ENCODE assay signal across 8 cellular contexts in genomic region chr16:21599158-21599993, GRCh38. TPM values are rescaled to one million over a fixed set of nuclear protein-coding genes. Genes with fewer than 3 reads are reported as not detected.
DNase-seq lines count a peak whose midpoint lies in the region; TF ChIP-seq lines count a peak whose summit lies in the region.

Gene METTL9 (plus strand): TSS chr16:21599577. CDS start chr16:21599734, 157 bp downstream.

- H2BK12ac ChIP-seq in H9 (ENCODE audit: insufficient read length, low read depth, low read length) = no peak within 1 kb of the TSS

- H3K4me1 Mint-ChIP-seq in H9 (peaks cover 14 to 23% of the 10 kb centered on the region in 2 experiments), neural crest cell (peaks cover 46% of the 10 kb centered on the region)

- H3K4me3 Mint-ChIP-seq in H9 = peak within 1 kb of the TSS; percentile 90 to 94
- peak within 1 kb of the TSS; percentile 92 for H3K4me3 Mint-ChIP-seq in neural crest cell

- peak within 1 kb of the TSS; percentile 48 for H4K5ac ChIP-seq in H9 (ENCODE audit: insufficient read length, low read depth, low read length)

- no peak within 1 kb of the TSS for H3K27ac ChIP-seq in H9 (ENCODE audit: insufficient read length, low read depth, low read length)
- peak within 1 kb of the TSS; percentile 90 for H3K27ac ChIP-seq in stomach smooth muscle (ENCODE audit: low read length)

- H3K36me3 Mint-ChIP-seq in H9 (ENCODE audit: insufficient read depth in 1 of 3, low read depth in 3 of 3) = no peaks in the 10 kb centered on the region
- H3K36me3 Mint-ChIP-seq in neural crest cell (ENCODE audit: low read depth) = no peaks in the 10 kb centered on the region

- H3K4me3 ChIP-seq in MG63 = peak within 1 kb of the TSS; percentile 92
- peak within 1 kb of the TSS; percentile 73 for H3K4me3 ChIP-seq in fibroblast of villous mesenchyme (ENCODE audit: low read depth, low read length)
- H3K4me3 ChIP-seq in stomach smooth muscle (ENCODE audit: low read length in 2 of 2) = peak within 1 kb of the TSS; percentile 93 to 95

- H3K23ac ChIP-seq in H9 (ENCODE audit: insufficient read length, low read depth, low read length) = no peak within 1 kb of the TSS

- H3K56ac ChIP-seq in H9 (ENCODE audit: insufficient read length, low read depth, low read length) = peak within 1 kb of the TSS; percentile 20

- H4K8ac ChIP-seq in H9 (replicated peaks; ENCODE audit: insufficient read length, low read depth, low read length) = no peak within 1 kb of the TSS

- H3K4me1 ChIP-seq in H9 (ENCODE audit: insufficient read depth, low read length) (no peaks in the 10 kb centered on the region), stomach smooth muscle (ENCODE audit: control insufficient read depth, insufficient read depth, low read length) (peaks cover 12% of the 10 kb centered on the region)

- H3K36me3 ChIP-seq in MG63 (no peaks in the 10 kb centered on the region; the same call in 1 of the 2 replicates), stomach smooth muscle (ENCODE audit: control insufficient read depth in 2 of 2, insufficient read depth in 2 of 2, low read length in 2 of 2) (no peaks in the 10 kb centered on the region)

- no peak within 1 kb of the TSS for H2BK5ac ChIP-seq in H9 (ENCODE audit: insufficient read length, low read length)

- peak within 1 kb of the TSS; percentile 97 for H3K14ac ChIP-seq in H9 (ENCODE audit: insufficient read depth, low read length)

- no peak within 1 kb of the TSS; the same call in 1 of the 2 replicates for H3K4ac ChIP-seq in H9 (ENCODE audit: low read depth, low read length)

- no peaks in the 10 kb centered on the region for H4K20me1 ChIP-seq in H9 (ENCODE audit: control insufficient read depth, insufficient read depth, insufficient read length)

- H3K27ac Mint-ChIP-seq in H9 (peak within 1 kb of the TSS; percentile 74 to 98 (median 96); a peak in 6 of 7 replicates), neural crest cell (ENCODE audit: unreplicated experiment) (peak within 1 kb of the TSS; percentile 95)

- DNase-seq in ELR (ENCODE audit: low read depth) = peak; percentile 95
- peak; percentile 94 for DNase-seq in H9
- peak; percentile 94 for DNase-seq in MG63
- DNase-seq in SHP77 treated with DMSO at 0.1 percent for 48 hours (lab: John Stamatoyannopoulos, UW) = peak; percentile 25
- peak; percentile 95 for DNase-seq in activated gamma-delta T cell treated with Interleukin-2 at 50 U/mL for 16 hours
- peak; percentile 95 for DNase-seq in fibroblast of villous mesenchyme (ENCODE audit: low read depth)
- DNase-seq in neural crest cell (ENCODE audit: low read depth, low spot score) = peak; percentile 93

- peak within 1 kb of the TSS; percentile 17 for H2AFZ ChIP-seq in H9 (ENCODE audit: low read length)

- peaks cover 13% of the 10 kb centered on the region for H3K23me2 ChIP-seq in H9 (ENCODE audit: insufficient read length, low read depth, low read length, poor library complexity, severe bottlenecking)

- WGBS in H9 (ENCODE audit: extremely low coverage, insufficient read length, low lambda C conversion rate) = no CpG with 5 or more reads among the region's 93 CpGs

- H3K27me3 ChIP-seq in H9 (ENCODE audit: insufficient read depth, low read length) = no peaks in the 10 kb centered on the region
- no peaks in the 10 kb centered on the region for H3K27me3 ChIP-seq in MG63
- no peaks in the 10 kb centered on the region for H3K27me3 ChIP-seq in stomach smooth muscle (ENCODE audit: control insufficient read depth in 1 of 2, insufficient read depth in 2 of 2, low read length in 2 of 2)

- no peak within 1 kb of the TSS for H4K91ac ChIP-seq in H9 (ENCODE audit: insufficient read length, low read depth, low read length)

- H2BK20ac ChIP-seq in H9 (ENCODE audit: low read depth, low read length, poor library complexity, severe bottlenecking) = no peak within 1 kb of the TSS

- H3K9me3 Mint-ChIP-seq in H9 (no peaks in the 10 kb centered on the region), neural crest cell (no peaks in the 10 kb centered on the region)

- peak within 1 kb of the TSS; percentile 100 for H3K4me2 ChIP-seq in H9 (ENCODE audit: insufficient read depth, insufficient read length, low read length)

- peaks cover 18% of the 10 kb centered on the region; the same call in 1 of the 2 replicates for H3K79me2 ChIP-seq in H9 (ENCODE audit: insufficient read depth, low read length)

- no peak within 1 kb of the TSS for H2BK120ac ChIP-seq in H9 (ENCODE audit: low read depth, low read length, poor library complexity, severe bottlenecking)

- no peak for TF ChIP-seq CTCF in H9 (conservative IDR thresholded peaks at IDR 0.05)
- TF ChIP-seq CTCF in fibroblast of villous mesenchyme (IDR thresholded peaks at IDR 0.05; ENCODE audit: insufficient read depth, low read depth, low read length) = no peak
- peak; percentile 9 for TF ChIP-seq CTCF in neural crest cell (conservative IDR thresholded peaks at IDR 0.05)

- H2AK5ac ChIP-seq in H9 (ENCODE audit: insufficient read length, low read length) = no peak within 1 kb of the TSS

- H3K18ac ChIP-seq in H9 (ENCODE audit: insufficient read length, low read depth, low read length) = peak within 1 kb of the TSS; percentile 76

- H2BK15ac ChIP-seq in H9 (ENCODE audit: low read depth, low read length) = no peak within 1 kb of the TSS

- H3K9ac ChIP-seq in H9 (ENCODE audit: extremely low read depth, insufficient read length, low read length) (peak within 1 kb of the TSS; percentile 95), stomach smooth muscle (ENCODE audit: low read length in 2 of 2) (peak within 1 kb of the TSS; percentile 98 to 100)

- H3T11ph ChIP-seq in H9 (ENCODE audit: low read length) = no peak within 1 kb of the TSS

- no peaks in the 10 kb centered on the region; the same call in 1 of the 2 replicates for H3K27me3 Mint-ChIP-seq in H9 (ENCODE audit: low read depth)
- H3K27me3 Mint-ChIP-seq in neural crest cell (ENCODE audit: low read depth) = peaks cover 3% of the 10 kb centered on the region

- H3K79me1 ChIP-seq in H9 (ENCODE audit: insufficient read depth, low read depth, low read length, poor library complexity, severe bottlenecking) = no peaks in the 10 kb centered on the region

- H3K9me3 ChIP-seq in H9 (ENCODE audit: control insufficient read depth, low read depth, low read length) (no peaks in the 10 kb centered on the region), MG63 (no peaks in the 10 kb centered on the region), stomach smooth muscle (ENCODE audit: control insufficient read depth in 2 of 2, low read length in 2 of 2) (no peaks in the 10 kb centered on the region)

RNA-seq across cellular contexts. Expression of gene METTL9, which starts in this region (rescaled TPM):
- total RNA-seq in H9 (2021) (108 TPM in 2 replicates), fibroblast of villous mesenchyme (166 and 169 TPM in 2 replicates), neural crest cell (172 and 175 TPM in 2 replicates)
- 210 and 260 TPM in 2 replicates for total RNA-seq in MG63 (2014; rRNA removed; shearing (Covaris generic); ENCODE audit: low replicate concordance)

Comparison
In these comparisons a context has a peak if more than half of its experiments do, and no peak if none do; other contexts are left out.
1. DNase-seq: peak in every context shown above with its lines; median percentile 95 in ELR; 95 in activated gamma-delta T cell treated with Interleukin-2 at 50 U/mL for 16 hours; 95 in fibroblast of villous mesenchyme; 94 in H9; 94 in MG63; 93 in neural crest cell; 25 in SHP77 treated with DMSO at 0.1 percent for 48 hours.